In the genomic region with DNA sequence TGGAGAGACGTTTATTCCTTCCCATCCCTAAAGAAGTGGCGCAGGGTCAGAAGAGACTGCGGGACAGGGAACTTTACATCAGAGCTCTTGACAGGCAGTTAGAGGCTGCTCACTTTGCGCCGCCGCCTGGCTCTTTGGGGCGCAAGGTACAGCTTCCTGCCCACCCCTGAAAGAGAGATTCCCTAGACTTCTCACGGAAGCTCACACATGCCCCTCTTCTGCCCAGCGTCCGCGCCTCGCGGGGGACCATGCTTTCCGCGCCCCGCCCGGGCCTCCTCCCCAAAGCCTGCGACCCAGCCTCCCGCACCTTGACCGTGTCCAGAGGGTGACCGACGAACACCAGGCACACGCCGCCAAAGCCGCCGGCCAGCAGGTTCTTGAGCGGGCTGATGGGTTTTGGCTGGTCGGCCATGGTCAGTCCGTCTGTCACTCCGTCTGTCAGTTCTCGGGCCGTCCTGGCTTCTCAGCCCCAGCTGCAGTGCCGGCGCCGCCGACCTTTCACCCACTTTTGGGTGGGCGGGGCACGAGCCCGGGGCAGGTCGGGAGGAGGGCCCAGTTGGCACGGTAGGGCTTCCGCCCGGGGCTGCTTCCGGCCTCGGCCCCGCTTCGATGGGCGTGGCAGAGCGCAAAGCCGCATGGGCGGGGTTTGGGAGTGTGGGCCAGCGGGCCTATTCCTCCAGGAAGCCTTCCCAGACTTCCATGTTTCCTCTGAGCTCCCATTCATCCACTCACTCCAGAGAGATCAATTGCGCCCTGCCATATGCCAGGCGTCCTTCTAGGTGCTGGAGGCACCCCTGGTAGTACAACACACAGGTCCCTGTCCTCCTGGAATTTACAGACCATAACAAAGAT, we compare ENCODE assay signal across 8 cellular contexts. TPM values are rescaled to one million over a fixed set of nuclear protein-coding genes. Genes with fewer than 3 reads are reported as not detected.
A peak's percentile ranks its signal among the peaks of the same experiment; 100 is the strongest.
DNase-seq lines count a peak whose midpoint lies in the region; ATAC-seq and TF ChIP-seq lines count a peak whose summit lies in the region.

A gene with protein sequence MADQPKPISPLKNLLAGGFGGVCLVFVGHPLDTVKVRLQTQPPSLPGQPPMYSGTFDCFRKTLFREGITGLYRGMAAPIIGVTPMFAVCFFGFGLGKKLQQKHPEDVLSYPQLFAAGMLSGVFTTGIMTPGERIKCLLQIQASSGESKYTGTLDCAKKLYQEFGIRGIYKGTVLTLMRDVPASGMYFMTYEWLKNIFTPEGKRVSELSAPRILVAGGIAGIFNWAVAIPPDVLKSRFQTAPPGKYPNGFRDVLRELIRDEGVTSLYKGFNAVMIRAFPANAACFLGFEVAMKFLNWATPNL (minus strand): TSS at position 500 of the 852 bp plus-strand sequence. CDS start 88 bp downstream, at position 412.

- H2BK12ac ChIP-seq in H9 (ENCODE audit: insufficient read length, low read depth, low read length), result no peak within 1 kb of the TSS

- H3T11ph ChIP-seq in H9 (ENCODE audit: low read length), result no peak within 1 kb of the TSS

- H3K4me3 ChIP-seq in MM.1S (ENCODE audit: low read length), result peak within 1 kb of the TSS; percentile 77
- peak within 1 kb of the TSS; percentile 97 for H3K4me3 ChIP-seq in adipocyte (ENCODE audit: low read length)
- peak within 1 kb of the TSS; percentile 43 to 96 (median 82) for H3K4me3 ChIP-seq in heart right ventricle

- no peak within 1 kb of the TSS for H2AK5ac ChIP-seq in H9 (ENCODE audit: insufficient read length, low read length)

- no peak within 1 kb of the TSS for H4K91ac ChIP-seq in H9 (ENCODE audit: insufficient read length, low read depth, low read length)

- peak; percentile 97 to 99 (median 98) for ATAC-seq in heart right ventricle

- H3K4me1 ChIP-seq in H9 (ENCODE audit: insufficient read depth, low read length) (peaks cover 4% of the 10 kb centered on the region), MM.1S (ENCODE audit: low read length) (peaks cover 18% of the 10 kb centered on the region), adipocyte (ENCODE audit: control insufficient read depth, insufficient read depth, low read length) (peaks cover 18% of the 10 kb centered on the region), heart right ventricle (peaks cover 5 to 24% (median 19%) of the 10 kb centered on the region in 9 donors)

- no peak within 1 kb of the TSS for H4K5ac ChIP-seq in H9 (ENCODE audit: insufficient read length, low read depth, low read length)

- H3K27me3 Mint-ChIP-seq in H9 (ENCODE audit: low read depth) (peaks cover 6% of the 10 kb centered on the region), type B pancreatic cell (no peaks in the 10 kb centered on the region)

- no peak within 1 kb of the TSS for H3K4ac ChIP-seq in H9 (ENCODE audit: low read depth, low read length)

- H3F3A ChIP-seq in MM.1S (ENCODE audit: insufficient read depth, low read length), result peaks cover 26% of the 10 kb centered on the region

- no peak within 1 kb of the TSS for H4K8ac ChIP-seq in H9 (replicated peaks; ENCODE audit: insufficient read length, low read depth, low read length)

- H3K56ac ChIP-seq in H9 (ENCODE audit: insufficient read length, low read depth, low read length), result no peak within 1 kb of the TSS

- no peak within 1 kb of the TSS for H2BK5ac ChIP-seq in H9 (ENCODE audit: insufficient read length, low read length)

- DNase-seq in GM04503 (ENCODE audit: low read depth) (peak; percentile 48), H9 (peak; percentile 97), MM.1S (peak; percentile 94), T follicular helper cell (ENCODE audit: low read depth) (peak; percentile 81), adipocyte (ENCODE audit: low read depth) (peak; percentile 95), heart right ventricle (peak; percentile 91 to 95), posterior cingulate gyrus (peak; percentile 59 to 97 (median 72)), type B pancreatic cell (ENCODE audit: extremely low spot score, unreplicated experiment) (peak; percentile 89)

- WGBS in H9 (ENCODE audit: extremely low coverage, insufficient read length, low lambda C conversion rate), result no CpG with 5 or more reads among the region's 54 CpGs
- 2 to 3% methylated on average over 54 of the region's 54 CpGs for WGBS in heart right ventricle, 2 donors

- H3K9me3 ChIP-seq in H9 (ENCODE audit: control insufficient read depth, low read depth, low read length), result no peaks in the 10 kb centered on the region
- H3K9me3 ChIP-seq in MM.1S (replicated peaks; ENCODE audit: insufficient read depth, low read length), result no peaks in the 10 kb centered on the region
- H3K9me3 ChIP-seq in adipocyte (ENCODE audit: control insufficient read depth, low read length), result no peaks in the 10 kb centered on the region
- H3K9me3 ChIP-seq in heart right ventricle, result no peaks in the 10 kb centered on the region

- no peak within 1 kb of the TSS for H3K27ac ChIP-seq in H9 (ENCODE audit: insufficient read length, low read depth, low read length)
- peak within 1 kb of the TSS; percentile 85 for H3K27ac ChIP-seq in MM.1S (ENCODE audit: low read length)
- peak within 1 kb of the TSS; percentile 19 to 95 (median 90) for H3K27ac ChIP-seq in heart right ventricle

- intact Hi-C loops in heart right ventricle (cut with DNase I) (loop anchor here in 3 of 10 donors (1.0 to 5.0 kb wide), 3 partner anchors 20 to 161 kb away; a partner anchor contains a TSS), posterior cingulate gyrus (cut with DNase I) (no loop called here)

- H3K9me3 Mint-ChIP-seq in H9 (no peaks in the 10 kb centered on the region), type B pancreatic cell (no peaks in the 10 kb centered on the region)

- no peaks in the 10 kb centered on the region for H3K36me3 ChIP-seq in MM.1S (replicated peaks; ENCODE audit: insufficient read depth, low read length)
- H3K36me3 ChIP-seq in adipocyte (ENCODE audit: control insufficient read depth, insufficient read depth, low read length, severe bottlenecking), result no peaks in the 10 kb centered on the region
- H3K36me3 ChIP-seq in heart right ventricle, result no peaks in the 10 kb centered on the region

- H3K27me3 ChIP-seq in H9 (ENCODE audit: insufficient read depth, low read length), result no peaks in the 10 kb centered on the region
- no peaks in the 10 kb centered on the region for H3K27me3 ChIP-seq in MM.1S (replicated peaks; ENCODE audit: insufficient read depth, low read length)
- H3K27me3 ChIP-seq in adipocyte (replicated peaks; ENCODE audit: control insufficient read depth, insufficient read depth, low read length), result no peaks in the 10 kb centered on the region
- H3K27me3 ChIP-seq in heart right ventricle, result no peaks in the 10 kb centered on the region

- no peak within 1 kb of the TSS for H2BK20ac ChIP-seq in H9 (ENCODE audit: low read depth, low read length, poor library complexity, severe bottlenecking)

- no peaks in the 10 kb centered on the region for H3K79me2 ChIP-seq in H9 (ENCODE audit: insufficient read depth, low read length)
- H3K79me2 ChIP-seq in MM.1S (ENCODE audit: low read length), result peaks cover 37% of the 10 kb centered on the region

- H3K36me3 Mint-ChIP-seq in H9 (ENCODE audit: insufficient read depth in 1 of 3, low read depth in 3 of 3) (no peaks in the 10 kb centered on the region), type B pancreatic cell (no peaks in the 10 kb centered on the region)

- H3K4me2 ChIP-seq in H9 (ENCODE audit: insufficient read depth, insufficient read length, low read length) (peak within 1 kb of the TSS; percentile 71), MM.1S (ENCODE audit: low read depth, low read length) (peak within 1 kb of the TSS; percentile 98)

- no peaks in the 10 kb centered on the region for H3K9me2 ChIP-seq in MM.1S (replicated peaks; ENCODE audit: insufficient read depth, low read length)

- no peak within 1 kb of the TSS for H2BK120ac ChIP-seq in H9 (ENCODE audit: low read depth, low read length, poor library complexity, severe bottlenecking)

- H3K14ac ChIP-seq in H9 (ENCODE audit: insufficient read depth, low read length), result no peak within 1 kb of the TSS

- no peak for TF ChIP-seq CTCF in H9 (conservative IDR thresholded peaks at IDR 0.05)
- TF ChIP-seq CTCF in MM.1S (IDR thresholded peaks at IDR 0.05; ENCODE audit: low read length), result no peak
- TF ChIP-seq CTCF in heart right ventricle (IDR thresholded peaks at IDR 0.05), result peak in 3 of 9 donors; percentile 16 to 27 (median 22)
- TF ChIP-seq CTCF in type B pancreatic cell (conservative IDR thresholded peaks at IDR 0.05), result no peak

- no peak within 1 kb of the TSS for H2BK15ac ChIP-seq in H9 (ENCODE audit: low read depth, low read length)

- no peak within 1 kb of the TSS for H3K18ac ChIP-seq in H9 (ENCODE audit: insufficient read length, low read depth, low read length)

- H3K79me1 ChIP-seq in H9 (ENCODE audit: insufficient read depth, low read depth, low read length, poor library complexity, severe bottlenecking), result no peaks in the 10 kb centered on the region

- H3K9ac ChIP-seq in H9 (ENCODE audit: extremely low read depth, insufficient read length, low read length), result no peak within 1 kb of the TSS
- H3K9ac ChIP-seq in MM.1S (ENCODE audit: low read length), result peak within 1 kb of the TSS; percentile 75
- H3K9ac ChIP-seq in adipocyte (ENCODE audit: low read length), result peak within 1 kb of the TSS; percentile 94

- H3K4me3 Mint-ChIP-seq in H9 (peak within 1 kb of the TSS; percentile 90 to 93), type B pancreatic cell (peak within 1 kb of the TSS; percentile 91)

- H3K27ac Mint-ChIP-seq in H9, result peak within 1 kb of the TSS in 2 of 3 experiments; percentile 36 to 91; a peak in 4 of 7 replicates
- H3K27ac Mint-ChIP-seq in type B pancreatic cell, result peak within 1 kb of the TSS; percentile 76

- H3K23me2 ChIP-seq in H9 (ENCODE audit: insufficient read length, low read depth, low read length, poor library complexity, severe bottlenecking), result no peaks in the 10 kb centered on the region

- no peak within 1 kb of the TSS for H3K23ac ChIP-seq in H9 (ENCODE audit: insufficient read length, low read depth, low read length)

- H2AFZ ChIP-seq in H9 (ENCODE audit: low read length) (no peak within 1 kb of the TSS), MM.1S (ENCODE audit: low read length) (peak within 1 kb of the TSS; percentile 90)

- H3K4me1 Mint-ChIP-seq in H9 (peaks cover 15 to 16% of the 10 kb centered on the region in 2 experiments), type B pancreatic cell (ENCODE audit: unreplicated experiment) (peaks cover 19% of the 10 kb centered on the region)

- H4K20me1 ChIP-seq in H9 (ENCODE audit: control insufficient read depth, insufficient read depth, insufficient read length) (no peaks in the 10 kb centered on the region), MM.1S (ENCODE audit: insufficient read depth, low read length) (no peaks in the 10 kb centered on the region)

RNA-seq across cellular contexts. Expression of the gene that starts here (rescaled TPM):
- total RNA-seq in H9 (2021) (6.2 and 7.4 TPM in 2 replicates), heart right ventricle (100 to 1,000 TPM in 1 of 10 donors, 10 to 100 TPM in 9; 42.5 to 129 (median 82.6) TPM), type B pancreatic cell (ENCODE audit: low replicate concordance) (15.2 and 15.3 TPM in 2 replicates)
- polyA plus RNA-seq in heart right ventricle, result 10 to 100 TPM; 36.7 to 45.7 TPM
